ENCODE assay signal across 14 cellular contexts in genomic region chr16:81265658-81266451, GRCh38. TPM values are rescaled to one million over a fixed set of nuclear protein-coding genes. Genes with fewer than 3 reads are reported as not detected.
DNase-seq lines count a peak whose midpoint lies in the region; ATAC-seq and TF ChIP-seq lines count a peak whose summit lies in the region.
"Had no signal": no experiment of that assay in that cellular context is flagged by ENCODE, and none has a peak within 500 bp of the region (broad histone marks: within the 10 kb centered on the region; RNA-seq: fewer than 3 reads in every experiment).

No MANE protein-coding gene starts in this region.

- DNase-seq in H4 (ENCODE audit: low spot score) (peak; percentile 21), choroid plexus epithelial cell (ENCODE audit: low read depth) (peak; percentile 23), hypothalamus (lab: John Stamatoyannopoulos, UW) (peak in 35 of 51 donors; percentile 2 to 77 (median 46))
- DNase-seq in activated naive CD4-positive, alpha-beta T cell treated with anti-CD3 and anti-CD28 coated beads, Interleukin-2, amount 50 U/mL, for 72 hours (ENCODE audit: low spot score in 2 of 2) = no peak
- DNase-seq in stimulated activated CD4-positive, alpha-beta T cell treated with anti-CD3 and anti-CD28 coated beads, Interleukin-2, amount 100 ng/mL, for 24 hours = no peak
- DNase-seq: activated CD8-positive, alpha-beta memory T cell treated with anti-CD3 and anti-CD28 coated beads, Interleukin-2, amount 50 U/mL, for 4 hours; CD4-positive, alpha-beta T cell; central memory CD4-positive, alpha-beta T cell; KBM-7; NCI-H524 treated with DMSO at 0.1 percent for 48 hours had no signal

- H3K27ac Mint-ChIP-seq in activated naive CD4-positive, alpha-beta T cell treated with anti-CD3 and anti-CD28 coated beads, Interleukin-2, amount 50 U/mL, for 72 hours = no peak overlapping the region
- H3K27ac Mint-ChIP-seq: CD4-positive, alpha-beta T cell had no signal

- no peaks in the 10 kb centered on the region for H3K36me3 ChIP-seq in rectal smooth muscle tissue (ENCODE audit: control insufficient read depth, insufficient read depth, low read length)

- H3K9ac ChIP-seq in rectal smooth muscle tissue (ENCODE audit: low read length) = no peak overlapping the region
- H3K9ac ChIP-seq: parathyroid adenoma had no signal

- no peaks in the 10 kb centered on the region for H3K36me3 Mint-ChIP-seq in activated naive CD4-positive, alpha-beta T cell treated with anti-CD3 and anti-CD28 coated beads, Interleukin-2, amount 50 U/mL, for 72 hours

- H3K27me3 ChIP-seq in rectal smooth muscle tissue (ENCODE audit: control insufficient read depth, insufficient read depth, low read length) = no peaks in the 10 kb centered on the region

- peak overlapping the region; percentile 75 for H3K27ac ChIP-seq in rectal smooth muscle tissue (ENCODE audit: low read depth, low read length)
- H3K27ac ChIP-seq: parathyroid adenoma had no signal

- peaks cover 5 to 10% of the 10 kb centered on the region in 2 donors for H3K9me3 Mint-ChIP-seq in activated naive CD4-positive, alpha-beta T cell treated with anti-CD3 and anti-CD28 coated beads, Interleukin-2, amount 50 U/mL, for 72 hours
- H3K9me3 Mint-ChIP-seq: CD4-positive, alpha-beta T cell had no signal

- no peak for TF ChIP-seq CTCF in choroid plexus epithelial cell (conservative IDR thresholded peaks at IDR 0.05; ENCODE audit: low read depth, low read length)

- H3K4me3 ChIP-seq in choroid plexus epithelial cell (ENCODE audit: low read depth, low read length) (no peak overlapping the region), rectal smooth muscle tissue (ENCODE audit: low read length) (peak overlapping the region; percentile 1)

- peaks cover 25% of the 10 kb centered on the region for H3K4me1 ChIP-seq in rectal smooth muscle tissue (ENCODE audit: control insufficient read depth, insufficient read depth, low read length)
- H3K4me1 ChIP-seq: parathyroid adenoma had no signal

- no peak for ATAC-seq in activated naive CD4-positive, alpha-beta T cell treated with anti-CD3 and anti-CD28 coated beads, Interleukin-2, amount 50 U/mL, for 72 hours
- ATAC-seq in HG03045 (IDR thresholded peaks at IDR 0.05; ENCODE audit: unreplicated experiment) (no peak), GM21786 (IDR thresholded peaks at IDR 0.05; ENCODE audit: unreplicated experiment) (no peak)

RNA-seq across cellular contexts. Expression of gene BCO1, which starts 27.4 kb away (rescaled TPM):
- total RNA-seq in H4 (2014; rRNA removed; shearing (Covaris generic)) = 0.94 and 1.4 TPM in 2 replicates
- total RNA-seq in activated naive CD4-positive, alpha-beta T cell treated with anti-CD3 and anti-CD28 coated beads, Interleukin-2, amount 50 U/mL, for 72 hours = not detected
- total RNA-seq: CD4-positive, alpha-beta T cell had no signal

RNA-seq across cellular contexts. Expression of gene GAN, which starts 48.9 kb away (rescaled TPM):
- total RNA-seq in H4 (2014; rRNA removed; shearing (Covaris generic)) = 4.0 TPM in 2 replicates
- total RNA-seq in activated naive CD4-positive, alpha-beta T cell treated with anti-CD3 and anti-CD28 coated beads, Interleukin-2, amount 50 U/mL, for 72 hours = 10 to 100 TPM; 12.8 to 15.7 TPM

Comparison
In these comparisons a context has a peak if more than half of its experiments do, and no peak if none do; other contexts are left out.
1. DNase-seq: peak in H4 (single experiment), choroid plexus epithelial cell (single experiment) and hypothalamus (35 of 51); none in activated naive CD4-positive, alpha-beta T cell treated with anti-CD3 and anti-CD28 coated beads, Interleukin-2, amount 50 U/mL, for 72 hours (0 of 2) and stimulated activated CD4-positive, alpha-beta T cell treated with anti-CD3 and anti-CD28 coated beads, Interleukin-2, amount 100 ng/mL, for 24 hours (0 of 2).